In genomic region chr1:89905391-89906058, GRCh38 we compare ENCODE assay signal across 20 cellular contexts.
A peak's percentile ranks its signal among the peaks of the same experiment; 100 is the strongest.
DNase-seq lines count a peak whose midpoint lies in the region; ATAC-seq and TF ChIP-seq lines count a peak whose summit lies in the region.
"Had no signal": no experiment of that assay in that cellular context is flagged by ENCODE, and none has a peak within 500 bp of the region (broad histone marks: within the 10 kb centered on the region; RNA-seq: fewer than 3 reads in every experiment).

No MANE protein-coding gene starts in this region.

- H3K27ac Mint-ChIP-seq in Caco-2 (ENCODE audit: unreplicated experiment) (peak overlapping the region; percentile 61), endothelial cell (ENCODE audit: unreplicated experiment) (peak overlapping the region; percentile 93), chondrocyte (ENCODE audit: unreplicated experiment) (no peak overlapping the region)

- H2BK5ac ChIP-seq in IMR-90 (ENCODE audit: low read depth, low read length, poor library complexity, severe bottlenecking), result peak overlapping the region; percentile 97

- POLR2A ChIA-PET in Caco-2 (lab: Charles Lee) (no interaction called here), IMR-90 (lab: Charles Lee; ENCODE audit: unreplicated experiment) (no interaction called here), OCI-LY7 (lab: Charles Lee) (no interaction called here)

- TF ChIP-seq POLR2A in IMR-90 (IDR thresholded peaks at IDR 0.05; ENCODE audit: low read depth, low read length), result no peak
- TF ChIP-seq POLR2A in adrenal gland (IDR thresholded peaks at IDR 0.05), result no peak

- H4K20me1 ChIP-seq in IMR-90 (ENCODE audit: insufficient read depth, low read length) (no peaks in the 10 kb centered on the region), OCI-LY7 (ENCODE audit: insufficient read depth, low read length) (peaks cover 6% of the 10 kb centered on the region; the same call in 1 of the 2 replicates)

- H3K4me3 ChIP-seq in Caco-2 (ENCODE audit: low read depth, low read length), result no peak overlapping the region
- H3K4me3 ChIP-seq in IMR-90 (ENCODE audit: insufficient read depth, low read depth, low read length), result no peak overlapping the region
- no peak overlapping the region for H3K4me3 ChIP-seq in neutrophil (ENCODE audit: low read depth in 1 of 2, low read length in 1 of 2)
- H3K4me3 ChIP-seq in adrenal gland, result no peak overlapping the region
- H3K4me3 ChIP-seq in OCI-LY7 (ENCODE audit: low read depth, low read length, poor library complexity, severe bottlenecking), result no peak overlapping the region
- H3K4me3 ChIP-seq: Peyer's patch had no signal

- H3K4me1 Mint-ChIP-seq in Caco-2 (ENCODE audit: low read depth, unreplicated experiment) (peaks cover 8% of the 10 kb centered on the region), endothelial cell (ENCODE audit: unreplicated experiment) (peaks cover 84% of the 10 kb centered on the region), chondrocyte (ENCODE audit: low read depth) (peaks cover 65% of the 10 kb centered on the region)

- CTCF ChIA-PET in Caco-2 (lab: Charles Lee), result no interaction called here
- CTCF ChIA-PET in IMR-90 (lab: Yijun Ruan, JAX), result interaction anchor here (0.6 to 1.0 kb wide), 2 partner anchors 38 to 63 kb away, joined by 3 read pairs; no protein-coding TSS in a partner anchor
- CTCF ChIA-PET in OCI-LY7 (lab: Charles Lee; ENCODE audit: unreplicated experiment), result no interaction called here

- peak overlapping the region; percentile 99 for H3K4ac ChIP-seq in IMR-90 (ENCODE audit: low read depth, low read length)

- no TSS peak for BruUV-seq in Caco-2 (replicated peaks; lab: Mats Ljungman, UMichigan)
- BruUV-seq in IMR-90 (replicated peaks; lab: Mats Ljungman, UMichigan), result no TSS peak
- BruUV-seq in OCI-LY7 (replicated peaks; lab: Mats Ljungman, UMichigan), result no TSS peak

- H3K27me3 Mint-ChIP-seq in Caco-2 (ENCODE audit: insufficient read depth, unreplicated experiment) (no peaks in the 10 kb centered on the region), endothelial cell (ENCODE audit: unreplicated experiment) (no peaks in the 10 kb centered on the region), chondrocyte (ENCODE audit: low read depth) (no peaks in the 10 kb centered on the region)
- H3K27me3 Mint-ChIP-seq: CD4-positive, alpha-beta memory T cell; naive B cell; T-cell had no signal

- peaks cover 16% of the 10 kb centered on the region for H3K9me1 ChIP-seq in IMR-90 (ENCODE audit: insufficient read depth, low read length)

- H2BK20ac ChIP-seq in IMR-90 (ENCODE audit: low read depth, low read length), result peak overlapping the region; percentile 99

- TF ChIP-seq CTCF in Caco-2 (IDR thresholded peaks at IDR 0.05; ENCODE audit: insufficient read depth in 1 of 2, low read depth in 1 of 2, low read length in 1 of 2, severe bottlenecking in 1 of 2, unreplicated experiment in 1 of 2), result no peak
- TF ChIP-seq CTCF in IMR-90 (conservative IDR thresholded peaks at IDR 0.05; ENCODE audit: low read depth, low read length), result no peak
- TF ChIP-seq CTCF in endothelial cell (IDR thresholded peaks at IDR 0.05; ENCODE audit: unreplicated experiment), result no peak
- TF ChIP-seq CTCF in neutrophil (IDR thresholded peaks at IDR 0.05), result no peak
- no peak for TF ChIP-seq CTCF in adrenal gland (IDR thresholded peaks at IDR 0.05)
- no peak for TF ChIP-seq CTCF in chondrocyte (IDR thresholded peaks at IDR 0.05)
- TF ChIP-seq CTCF in OCI-LY7 (conservative IDR thresholded peaks at IDR 0.05; ENCODE audit: low read length), result no peak

- H3K4me1 ChIP-seq in Caco-2 (peaks cover 70% of the 10 kb centered on the region), IMR-90 (ENCODE audit: control insufficient read depth, insufficient read depth, low read length) (peaks cover 30% of the 10 kb centered on the region), neutrophil (ENCODE audit: control insufficient read depth in 1 of 2, insufficient read depth in 1 of 2, low read depth in 1 of 2, low read length in 1 of 2) (peaks cover 52 to 54% of the 10 kb centered on the region in 2 experiments), adrenal gland (replicated peaks in 1 of 2) (peaks cover 17 to 50% of the 10 kb centered on the region in 2 donors), OCI-LY7 (ENCODE audit: insufficient read depth, low read length, poor library complexity, severe bottlenecking) (peaks cover 40% of the 10 kb centered on the region)

- no peak overlapping the region for H3K9ac ChIP-seq in IMR-90 (ENCODE audit: low read depth, low read length)

- H2BK120ac ChIP-seq in IMR-90 (ENCODE audit: low read depth, low read length), result peak overlapping the region; percentile 99

- H3K79me1 ChIP-seq in IMR-90 (ENCODE audit: low read depth in 1 of 2, low read length in 2 of 2), result peaks cover 24 to 47% of the 10 kb centered on the region in 2 experiments

- H3K36me3 Mint-ChIP-seq in Caco-2 (ENCODE audit: insufficient read depth, unreplicated experiment), result peaks cover 6% of the 10 kb centered on the region
- H3K36me3 Mint-ChIP-seq in endothelial cell (ENCODE audit: low read depth, unreplicated experiment), result peaks cover 6% of the 10 kb centered on the region
- H3K36me3 Mint-ChIP-seq in chondrocyte (ENCODE audit: low read depth), result no peaks in the 10 kb centered on the region

- intact Hi-C loops in Caco-2 (cut with micrococcal nuclease; ENCODE audit: unreplicated experiment), result loop anchor here (10.0 kb wide), 1 partner anchor 101 kb away; no protein-coding TSS in a partner anchor
- intact Hi-C loops in IMR-90 (cut with micrococcal nuclease), result loop anchor here (5.0 kb wide), 3 partner anchors 38 to 82 kb away; no protein-coding TSS in a partner anchor
- intact Hi-C loops in adrenal gland (cut with DNase I), result no loop called here
- intact Hi-C loops in OCI-LY7 (cut with micrococcal nuclease; ENCODE audit: unreplicated experiment), result no loop called here

- H4K5ac ChIP-seq in IMR-90 (ENCODE audit: low read depth, low read length), result peak overlapping the region; percentile 84

- H3K23ac ChIP-seq in IMR-90 (ENCODE audit: low read depth, low read length), result 0 out of 2 replicates have a peak overlapping the region, but pooled peaks have one; percentile 67

- no peak overlapping the region for H3K4me2 ChIP-seq in IMR-90 (ENCODE audit: low read depth, low read length)
- H3K4me2 ChIP-seq in OCI-LY7 (ENCODE audit: low read length), result no peak overlapping the region

- no peak overlapping the region for H3K4me3 Mint-ChIP-seq in Caco-2 (ENCODE audit: unreplicated experiment)
- H3K4me3 Mint-ChIP-seq in endothelial cell (ENCODE audit: unreplicated experiment), result no peak overlapping the region
- no peak overlapping the region for H3K4me3 Mint-ChIP-seq in chondrocyte (ENCODE audit: unreplicated experiment)
- H3K4me3 Mint-ChIP-seq: CD4-positive, alpha-beta memory T cell; naive B cell; T-cell had no signal

- WGBS in IMR-90 (ENCODE audit: extremely low coverage in 2 of 2, insufficient read length in 1 of 2), 2 experiments, result no CpG with 5 or more reads among the region's 5 CpGs
- WGBS in adrenal gland, 4 donors, result 88 to 94% (median 92%) methylated on average over 5 of the region's 5 CpGs

- H3K9me3 ChIP-seq in Caco-2 (no peaks in the 10 kb centered on the region), IMR-90 (ENCODE audit: control insufficient read depth, insufficient read depth, low read length) (no peaks in the 10 kb centered on the region), neutrophil (no peaks in the 10 kb centered on the region), adrenal gland (replicated peaks in 1 of 3) (no peaks in the 10 kb centered on the region), OCI-LY7 (ENCODE audit: low read length) (no peaks in the 10 kb centered on the region)
- H3K9me3 ChIP-seq: Peyer's patch had no signal

- no peak overlapping the region for H2AK9ac ChIP-seq in IMR-90 (replicated peaks; ENCODE audit: low read depth, low read length, poor library complexity)

- peak overlapping the region; percentile 91 for H3K14ac ChIP-seq in IMR-90 (replicated peaks; ENCODE audit: low read depth, low read length)

- H2BK15ac ChIP-seq in IMR-90 (ENCODE audit: low read depth, low read length), result peak overlapping the region; percentile 86; the same call in 2 of the 3 replicates

- H4K91ac ChIP-seq in IMR-90 (ENCODE audit: insufficient read depth, low read depth, low read length), result peak overlapping the region; percentile 83

- H3K9me3 Mint-ChIP-seq in Caco-2 (ENCODE audit: unreplicated experiment) (no peaks in the 10 kb centered on the region), endothelial cell (ENCODE audit: unreplicated experiment) (no peaks in the 10 kb centered on the region), chondrocyte (ENCODE audit: low read depth) (no peaks in the 10 kb centered on the region)
- H3K9me3 Mint-ChIP-seq: CD4-positive, alpha-beta memory T cell; naive B cell; T-cell had no signal

- H3K27me3 ChIP-seq in Caco-2 (replicated peaks; ENCODE audit: control insufficient read depth, insufficient read depth, low read length) (no peaks in the 10 kb centered on the region), IMR-90 (ENCODE audit: control insufficient read depth, insufficient read depth, low read length) (no peaks in the 10 kb centered on the region), neutrophil (no peaks in the 10 kb centered on the region), adrenal gland (no peaks in the 10 kb centered on the region)
- H3K27me3 ChIP-seq: foreskin keratinocyte, Peyer's patch had no signal

- in situ Hi-C loops in IMR-90 (cut with MboI; ENCODE audit: low sequenced_read_pairs), result no loop called here

- H3K18ac ChIP-seq in IMR-90 (ENCODE audit: low read depth, low read length), result peak overlapping the region; percentile 91

- peak overlapping the region; percentile 72 to 96; a peak in 3 of 4 replicates for H4K8ac ChIP-seq in IMR-90 (ENCODE audit: low read depth in 2 of 2, low read length in 2 of 2)

- H3K36me3 ChIP-seq in Caco-2 (ENCODE audit: control insufficient read depth, insufficient read depth, low read length), result no peaks in the 10 kb centered on the region
- H3K36me3 ChIP-seq in IMR-90 (ENCODE audit: control insufficient read depth, insufficient read depth, low read length), result no peaks in the 10 kb centered on the region
- no peaks in the 10 kb centered on the region for H3K36me3 ChIP-seq in neutrophil
- H3K36me3 ChIP-seq in adrenal gland (replicated peaks in 1 of 2), result no peaks in the 10 kb centered on the region
- peaks cover 6% of the 10 kb centered on the region; the same call in 1 of the 2 replicates for H3K36me3 ChIP-seq in OCI-LY7 (ENCODE audit: insufficient read depth, low read length)
- H3K36me3 ChIP-seq: Peyer's patch had no signal

- DNase-seq in Caco-2 (no peak), IMR-90 (peak; percentile 33), endothelial cell (ENCODE audit: low spot score) (no peak), adrenal gland (no peak), NAMALWA (ENCODE audit: low spot score) (no peak), chondrocyte (ENCODE audit: low spot score) (no peak), OCI-LY7 (ENCODE audit: low spot score) (no peak)
- DNase-seq: activated CD8-positive, alpha-beta memory T cell treated with anti-CD3 and anti-CD28 coated beads, Interleukin-2, amount 50 U/mL, for 48 hours; CD4-positive, alpha-beta memory T cell; dermis blood vessel endothelial cell; foreskin keratinocyte; islet precursor cell; KG1; naive B cell; NCI-H1694 treated with DMSO at 0.1 percent for 48 hours; NCI-H524; Peyer's patch; stimulated activated naive CD8-positive, alpha-beta T cell treated with anti-CD3 and anti-CD28 coated beads, Interleukin-15, Interleukin-2, amounts not matched to agents 100 U/mL and 50 U/mL, for 24 hours; T-cell had no signal

- H2AFZ ChIP-seq in IMR-90 (replicated peaks; ENCODE audit: low read length, poor library complexity), result no peak overlapping the region
- H2AFZ ChIP-seq in OCI-LY7 (ENCODE audit: low read length), result no peak overlapping the region

- ATAC-seq in IMR-90 (ENCODE audit: low read depth), result no peak
- ATAC-seq: stimulated activated naive CD8-positive, alpha-beta T cell treated with anti-CD3 and anti-CD28 coated beads, Interleukin-15, Interleukin-2, amounts not matched to agents 100 U/mL and 50 U/mL, for 24 hours; T-cell had no signal

- no peak overlapping the region for H3K56ac ChIP-seq in IMR-90 (ENCODE audit: extremely low read depth, insufficient read depth, low read length)

- no peaks in the 10 kb centered on the region for H3K9me2 ChIP-seq in OCI-LY7 (ENCODE audit: insufficient read depth, low read length)

- H3K27ac ChIP-seq in IMR-90 (ENCODE audit: insufficient read depth, low read length) (peak overlapping the region; percentile 97), neutrophil (peak overlapping the region; percentile 71), adrenal gland (peak overlapping the region in 2 of 5 donors; percentile 72 to 81), OCI-LY7 (ENCODE audit: low read depth, low read length, poor library complexity, severe bottlenecking) (no peak overlapping the region)
- H3K27ac ChIP-seq: foreskin keratinocyte, Peyer's patch had no signal

- H2AK5ac ChIP-seq in IMR-90 (ENCODE audit: low read depth, low read length), result peak overlapping the region; percentile 94

- peaks cover 5% of the 10 kb centered on the region; the same call in 1 of the 2 replicates for H3K79me2 ChIP-seq in OCI-LY7 (ENCODE audit: insufficient read depth, low read depth, low read length)

- dilution Hi-C loops in IMR-90 (cut with HindIII; ENCODE audit: low sequenced_read_pairs, unreplicated experiment), result no loop called here

- TF ChIP-seq RAD21 in IMR-90 (IDR thresholded peaks at IDR 0.05; ENCODE audit: low read length), result no peak

Comparison
In these comparisons a context has a peak if more than half of its experiments do, and no peak if none do; other contexts are left out.
1. intact Hi-C loops: an anchor here in Caco-2 (10.0 kb wide) and IMR-90 (5.0 kb wide); none called in adrenal gland and OCI-LY7.